Comparison of ENCODE assay signal across 9 cellular contexts in the genomic region with DNA sequence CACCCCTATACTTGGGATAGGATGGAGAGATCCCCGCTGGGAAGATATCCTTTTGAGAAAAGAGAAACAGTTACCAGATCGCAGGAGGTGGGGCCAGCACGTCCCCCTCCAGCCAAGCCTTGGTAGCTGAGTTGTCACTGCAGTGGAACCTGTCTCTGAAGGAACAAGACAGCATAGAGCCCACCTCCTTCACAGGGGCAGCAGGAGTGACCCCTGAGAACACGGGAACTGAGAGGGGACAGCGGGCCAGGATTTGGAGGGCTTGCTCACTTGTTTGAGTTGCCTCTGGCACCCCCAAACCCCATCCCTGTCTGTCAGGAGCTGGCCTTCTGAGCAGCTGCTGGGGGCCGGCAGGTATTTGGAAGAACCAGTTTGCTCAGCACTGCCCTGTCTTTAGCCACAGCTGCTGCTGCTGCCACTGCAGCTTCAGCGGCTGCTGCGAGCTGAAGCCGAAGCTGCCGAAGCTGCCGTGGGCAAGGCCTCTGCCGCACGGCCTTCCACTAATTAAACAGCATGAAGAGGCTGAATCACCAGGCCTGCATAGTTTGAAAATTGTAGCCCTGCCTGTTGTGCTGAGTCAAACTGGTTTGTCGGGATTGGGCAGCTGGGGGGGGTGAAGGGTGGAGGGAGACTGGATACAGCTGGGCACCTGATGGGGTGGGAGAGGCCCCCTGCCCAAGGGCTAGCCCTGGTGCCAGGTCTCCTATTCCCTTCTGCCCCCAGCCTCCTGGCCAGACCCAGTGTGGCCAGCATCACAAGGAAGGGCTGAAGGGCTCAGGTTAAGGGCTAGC. TPM values are rescaled to one million over a fixed set of nuclear protein-coding genes. Genes with fewer than 3 reads are reported as not detected.
DNase-seq lines count a peak whose midpoint lies in the region; ATAC-seq and TF ChIP-seq lines count a peak whose summit lies in the region.
"Had no signal": no experiment of that assay in that cellular context is flagged by ENCODE, and none has a peak within 500 bp of the region (broad histone marks: within the 10 kb centered on the region; RNA-seq: fewer than 3 reads in every experiment).

No MANE protein-coding gene starts in this region.

- WGBS in urinary bladder = 29% methylated on average over 14 of the region's 14 CpGs

- H3K36me3 ChIP-seq in urinary bladder (ENCODE audit: insufficient read depth) = no peaks in the 10 kb centered on the region

- H3K4me1 ChIP-seq in urinary bladder (ENCODE audit: insufficient read depth) = no peaks in the 10 kb centered on the region

- H3K4me3 Mint-ChIP-seq in WTC11 = peak overlapping the region; percentile 37; the same call in 1 of the 2 replicates

- no peak overlapping the region for H3K4me3 ChIP-seq in urinary bladder (ENCODE audit: low read depth, low read length)

- ATAC-seq in WTC11 (no peak), HG03280 (IDR thresholded peaks at IDR 0.05; ENCODE audit: unreplicated experiment) (no peak)

- H3K9me3 Mint-ChIP-seq in WTC11 = no peaks in the 10 kb centered on the region

- CTCF ChIA-PET in WTC11 (lab: Charles Lee) = interaction anchor here (0.9 to 5.0 kb wide), 5 partner anchors 9 to 183 kb away, joined by 3 to 27 read pairs (median 4); no protein-coding TSS in a partner anchor

- peak overlapping the region; percentile 74 for H3K27ac ChIP-seq in urinary bladder (ENCODE audit: low read depth)

- H3K4me1 Mint-ChIP-seq in WTC11 = peaks cover 61% of the 10 kb centered on the region

- no peaks in the 10 kb centered on the region for H3K36me3 Mint-ChIP-seq in WTC11

- H3K27ac Mint-ChIP-seq in WTC11 = no peak overlapping the region

- no peak for TF ChIP-seq CTCF in WTC11 (IDR thresholded peaks at IDR 0.05)

- POLR2A ChIA-PET in WTC11 (lab: Charles Lee) = interaction anchor here (1.0 to 1.2 kb wide), 2 partner anchors 17 to 39 kb away, joined by 3 read pairs; no protein-coding TSS in a partner anchor

- DNase-seq in SHP77 (lab: John Stamatoyannopoulos, UW) (peak; percentile 53 to 57), SHP77 treated with DMSO at 0.1 percent for 48 hours (lab: John Stamatoyannopoulos, UW) (no peak), WTC11 (ENCODE audit: low spot score) (no peak), kidney glomerular epithelial cell (lab: John Stamatoyannopoulos, UW) (peak; percentile 12), GDM1 (lab: John Stamatoyannopoulos, UW) (no peak), NCI-H187 treated with DMSO at 0.1 percent for 48 hours (lab: John Stamatoyannopoulos, UW) (no peak)

- peaks cover 92% of the 10 kb centered on the region for H3K27me3 Mint-ChIP-seq in WTC11 (ENCODE audit: low read depth)

TF ChIP-seq in WTC11, 78 proteins besides CTCF, POLR2A, EP300 and RAD21 (continues in another document):
- TF ChIP-seq TEAD1 (CRISPR knock-in tag; IDR thresholded peaks at IDR 0.05) (no peak), TP53 (CRISPR knock-in tag; IDR thresholded peaks at IDR 0.05) (no peak), ZNF425 (CRISPR knock-in tag; conservative IDR thresholded peaks at IDR 0.05) (no peak), CDX4 (CRISPR knock-in tag; IDR thresholded peaks at IDR 0.05; ENCODE audit: borderline replicate concordance) (no peak), GTF2I (CRISPR knock-in tag; conservative IDR thresholded peaks at IDR 0.05) (no peak), ZNF396 (CRISPR knock-in tag; IDR thresholded peaks at IDR 0.05; ENCODE audit: borderline replicate concordance) (no peak), FOXK1 (CRISPR knock-in tag; IDR thresholded peaks at IDR 0.05) (no peak), ESRRA (CRISPR knock-in tag; IDR thresholded peaks at IDR 0.05; ENCODE audit: borderline replicate concordance) (no peak), ZBTB21 (CRISPR knock-in tag; IDR thresholded peaks at IDR 0.05; ENCODE audit: borderline replicate concordance) (no peak), STAT6 (CRISPR knock-in tag; conservative IDR thresholded peaks at IDR 0.05; ENCODE audit: low read depth) (no peak), ZMAT4 (CRISPR knock-in tag; IDR thresholded peaks at IDR 0.05) (no peak), SOX15 (CRISPR knock-in tag; IDR thresholded peaks at IDR 0.05) (no peak), JAZF1 (CRISPR knock-in tag; IDR thresholded peaks at IDR 0.05) (no peak), ZSCAN18 (CRISPR knock-in tag; IDR thresholded peaks at IDR 0.05) (no peak)
- TF ChIP-seq, protein P1, sequence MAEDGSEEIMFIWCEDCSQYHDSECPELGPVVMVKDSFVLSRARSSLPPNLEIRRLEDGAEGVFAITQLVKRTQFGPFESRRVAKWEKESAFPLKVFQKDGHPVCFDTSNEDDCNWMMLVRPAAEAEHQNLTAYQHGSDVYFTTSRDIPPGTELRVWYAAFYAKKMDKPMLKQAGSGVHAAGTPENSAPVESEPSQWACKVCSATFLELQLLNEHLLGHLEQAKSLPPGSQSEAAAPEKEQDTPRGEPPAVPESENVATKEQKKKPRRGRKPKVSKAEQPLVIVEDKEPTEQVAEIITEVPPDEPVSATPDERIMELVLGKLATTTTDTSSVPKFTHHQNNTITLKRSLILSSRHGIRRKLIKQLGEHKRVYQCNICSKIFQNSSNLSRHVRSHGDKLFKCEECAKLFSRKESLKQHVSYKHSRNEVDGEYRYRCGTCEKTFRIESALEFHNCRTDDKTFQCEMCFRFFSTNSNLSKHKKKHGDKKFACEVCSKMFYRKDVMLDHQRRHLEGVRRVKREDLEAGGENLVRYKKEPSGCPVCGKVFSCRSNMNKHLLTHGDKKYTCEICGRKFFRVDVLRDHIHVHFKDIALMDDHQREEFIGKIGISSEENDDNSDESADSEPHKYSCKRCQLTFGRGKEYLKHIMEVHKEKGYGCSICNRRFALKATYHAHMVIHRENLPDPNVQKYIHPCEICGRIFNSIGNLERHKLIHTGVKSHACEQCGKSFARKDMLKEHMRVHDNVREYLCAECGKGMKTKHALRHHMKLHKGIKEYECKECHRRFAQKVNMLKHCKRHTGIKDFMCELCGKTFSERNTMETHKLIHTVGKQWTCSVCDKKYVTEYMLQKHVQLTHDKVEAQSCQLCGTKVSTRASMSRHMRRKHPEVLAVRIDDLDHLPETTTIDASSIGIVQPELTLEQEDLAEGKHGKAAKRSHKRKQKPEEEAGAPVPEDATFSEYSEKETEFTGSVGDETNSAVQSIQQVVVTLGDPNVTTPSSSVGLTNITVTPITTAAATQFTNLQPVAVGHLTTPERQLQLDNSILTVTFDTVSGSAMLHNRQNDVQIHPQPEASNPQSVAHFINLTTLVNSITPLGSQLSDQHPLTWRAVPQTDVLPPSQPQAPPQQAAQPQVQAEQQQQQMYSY (CRISPR knock-in tag; IDR thresholded peaks at IDR 0.05) = no peak

RNA-seq across cellular contexts. Expression of gene EPHB3, which starts 4.0 kb away (rescaled TPM):
- total RNA-seq in WTC11 (2021) (5.3 to 11.4 TPM (median 6.3 TPM) in 3 replicates), urinary bladder (28.0 TPM)
- 5.1 TPM for polyA plus RNA-seq in urinary bladder
- total RNA-seq: NCI-H460 had no signal

Comparison
In these comparisons a context has a peak if more than half of its experiments do, and no peak if none do; other contexts are left out.
1. DNase-seq: peak in SHP77 (2 of 2) and kidney glomerular epithelial cell (single experiment); none in SHP77 treated with DMSO at 0.1 percent for 48 hours (single experiment), WTC11 (single experiment), GDM1 (single experiment) and NCI-H187 treated with DMSO at 0.1 percent for 48 hours (single experiment).